In genomic region chr6:133756046-133756445, GRCh38 we compare ENCODE assay signal across 16 cellular contexts.
A peak's percentile ranks its signal among the peaks of the same experiment; 100 is the strongest.
DNase-seq lines count a peak whose midpoint lies in the region; ATAC-seq and TF ChIP-seq lines count a peak whose summit lies in the region.
"Had no signal": no experiment of that assay in that cellular context is flagged by ENCODE, and none has a peak within 500 bp of the region (broad histone marks: within the 10 kb centered on the region; RNA-seq: fewer than 3 reads in every experiment).

No MANE protein-coding gene starts in this region.

- no peaks in the 10 kb centered on the region for H3K9me3 ChIP-seq in naive thymus-derived CD4-positive, alpha-beta T cell (ENCODE audit: control insufficient read depth in 2 of 3, low read length in 3 of 3)
- H3K9me3 ChIP-seq: ovary had no signal

- TF ChIP-seq CTCF in retinal pigment epithelial cell (conservative IDR thresholded peaks at IDR 0.05; ENCODE audit: low read depth, low read length): no peak

- no peak overlapping the region for H3K4me3 Mint-ChIP-seq in naive thymus-derived CD4-positive, alpha-beta T cell
- H3K4me3 Mint-ChIP-seq: CD8-positive, alpha-beta T cell had no signal

- POLR2A ChIA-PET in naive thymus-derived CD4-positive, alpha-beta T cell (lab: Charles Lee): no interaction called here

- intact Hi-C loops in Right ventricle myocardium superior (cut with DNase I): no loop called here
- intact Hi-C loops in naive thymus-derived CD4-positive, alpha-beta T cell (cut with micrococcal nuclease): no loop called here

- peaks cover 40% of the 10 kb centered on the region for H3K4me1 ChIP-seq in ACC112 (ENCODE audit: control insufficient read depth, insufficient read depth, low read length, unreplicated experiment)
- H3K4me1 ChIP-seq in naive thymus-derived CD4-positive, alpha-beta T cell (ENCODE audit: control insufficient read depth in 2 of 2, insufficient read depth in 2 of 2, low read length in 2 of 2): no peaks in the 10 kb centered on the region

- H3K36me3 Mint-ChIP-seq in naive thymus-derived CD4-positive, alpha-beta T cell: no peaks in the 10 kb centered on the region
- H3K36me3 Mint-ChIP-seq: CD8-positive, alpha-beta T cell had no signal

- H3K4me3 ChIP-seq in ACC112 (ENCODE audit: low read depth, low read length): no peak overlapping the region
- H3K4me3 ChIP-seq in retinal pigment epithelial cell (ENCODE audit: low read length): no peak overlapping the region
- H3K4me3 ChIP-seq in naive thymus-derived CD4-positive, alpha-beta T cell (ENCODE audit: low read length): no peak overlapping the region
- H3K4me3 ChIP-seq: ovary had no signal

- no peaks in the 10 kb centered on the region for H3K79me2 ChIP-seq in ACC112 (ENCODE audit: control insufficient read depth, insufficient read depth, low read length, unreplicated experiment)

- no peaks in the 10 kb centered on the region for H3K4me1 Mint-ChIP-seq in naive thymus-derived CD4-positive, alpha-beta T cell

- H3K27me3 ChIP-seq in ACC112 (ENCODE audit: insufficient read depth, low read length): no peaks in the 10 kb centered on the region
- H3K27me3 ChIP-seq in naive thymus-derived CD4-positive, alpha-beta T cell (ENCODE audit: control insufficient read depth in 2 of 2, insufficient read depth in 2 of 2, low read length in 2 of 2): no peaks in the 10 kb centered on the region
- H3K27me3 ChIP-seq: ovary had no signal

- H3K36me3 ChIP-seq in ACC112 (ENCODE audit: insufficient read depth, low read length): no peaks in the 10 kb centered on the region
- no peaks in the 10 kb centered on the region for H3K36me3 ChIP-seq in naive thymus-derived CD4-positive, alpha-beta T cell (ENCODE audit: control insufficient read depth in 2 of 3, insufficient read depth in 3 of 3, low read length in 3 of 3)
- H3K36me3 ChIP-seq: ovary, WERI-Rb-1 had no signal

- H3K27me3 Mint-ChIP-seq in naive thymus-derived CD4-positive, alpha-beta T cell: peaks cover 7 to 34% (median 14%) of the 10 kb centered on the region in 5 donors

- H3K9me3 Mint-ChIP-seq in naive thymus-derived CD4-positive, alpha-beta T cell: no peaks in the 10 kb centered on the region
- H3K9me3 Mint-ChIP-seq: activated T-helper 2 cell treated with anti-CD3 and anti-CD28 coated beads, Interferon-gamma antibody, Interleukin-2, Interleukin-4, amounts not matched to agents 10 μg/mL and 5 μg/mL and 100 μg/mL, durations not matched to agents 14 hours and 24 hours and 36 hours; CD8-positive, alpha-beta T cell had no signal

- H3K27ac Mint-ChIP-seq in naive thymus-derived CD4-positive, alpha-beta T cell: no peak overlapping the region
- H3K27ac Mint-ChIP-seq: activated T-helper 2 cell treated with anti-CD3 and anti-CD28 coated beads, Interferon-gamma antibody, Interleukin-2, Interleukin-4, amounts not matched to agents 10 μg/mL and 5 μg/mL and 100 μg/mL, durations not matched to agents 14 hours and 24 hours and 36 hours; CD8-positive, alpha-beta T cell had no signal

- peak overlapping the region; percentile 46 for H2AFZ ChIP-seq in ACC112 (ENCODE audit: low read length, unreplicated experiment)

- CTCF ChIA-PET in naive thymus-derived CD4-positive, alpha-beta T cell (lab: Charles Lee): no interaction called here

- ATAC-seq in Right ventricle myocardium superior (ENCODE audit: poor library complexity): peak; percentile 80
- ATAC-seq in naive thymus-derived CD4-positive, alpha-beta T cell: no peak
- ATAC-seq in HG03439 (IDR thresholded peaks at IDR 0.05; ENCODE audit: unreplicated experiment): no peak
- no peak for ATAC-seq in stimulated activated naive CD8-positive, alpha-beta T cell treated with anti-CD3 and anti-CD28 coated beads, Interleukin-15, Interleukin-2, amounts not matched to agents 100 U/mL and 50 U/mL, for 24 hours
- ATAC-seq: CD8-positive, alpha-beta T cell had no signal

- H3K27ac ChIP-seq in ACC112 (ENCODE audit: low read depth, low read length): peak overlapping the region; percentile 79
- no peak overlapping the region for H3K27ac ChIP-seq in naive thymus-derived CD4-positive, alpha-beta T cell (ENCODE audit: low read depth, low read length)
- H3K27ac ChIP-seq: WERI-Rb-1 had no signal

- DNase-seq in amniotic epithelial cell (ENCODE audit: low read depth): peak; percentile 31
- no peak for DNase-seq in Right ventricle myocardium superior
- DNase-seq in retinal pigment epithelial cell (ENCODE audit: low read depth): peak; percentile 74
- no peak for DNase-seq in NCI-H2227 treated with DMSO at 0.1 percent for 48 hours (lab: John Stamatoyannopoulos, UW)
- no peak for DNase-seq in naive thymus-derived CD4-positive, alpha-beta T cell
- DNase-seq in stimulated activated naive CD8-positive, alpha-beta T cell treated with anti-CD3 and anti-CD28 coated beads, Interleukin-15, Interleukin-2, amounts not matched to agents 100 U/mL and 50 U/mL, for 24 hours: no peak
- DNase-seq: anterior cingulate cortex; CD8-positive, alpha-beta T cell; NCI-H187 treated with DMSO at 0.1 percent for 48 hours; NCI-H69; ovary; stimulated activated CD4-positive, alpha-beta T cell treated with anti-CD3 and anti-CD28 coated beads, Interleukin-12 subunit alpha, Interleukin-12 subunit beta, amount 100 ng/mL, for 4 hours; WERI-Rb-1 had no signal

Comparison
In these comparisons a context has a peak if more than half of its experiments do, and no peak if none do; other contexts are left out.
1. DNase-seq: peak in amniotic epithelial cell (single experiment) and retinal pigment epithelial cell (single experiment); none in Right ventricle myocardium superior (single experiment), NCI-H2227 treated with DMSO at 0.1 percent for 48 hours (single experiment), naive thymus-derived CD4-positive, alpha-beta T cell (0 of 9) and stimulated activated naive CD8-positive, alpha-beta T cell treated with anti-CD3 and anti-CD28 coated beads, Interleukin-15, Interleukin-2, amounts not matched to agents 100 U/mL and 50 U/mL, for 24 hours (single experiment).